In the genomic region with DNA sequence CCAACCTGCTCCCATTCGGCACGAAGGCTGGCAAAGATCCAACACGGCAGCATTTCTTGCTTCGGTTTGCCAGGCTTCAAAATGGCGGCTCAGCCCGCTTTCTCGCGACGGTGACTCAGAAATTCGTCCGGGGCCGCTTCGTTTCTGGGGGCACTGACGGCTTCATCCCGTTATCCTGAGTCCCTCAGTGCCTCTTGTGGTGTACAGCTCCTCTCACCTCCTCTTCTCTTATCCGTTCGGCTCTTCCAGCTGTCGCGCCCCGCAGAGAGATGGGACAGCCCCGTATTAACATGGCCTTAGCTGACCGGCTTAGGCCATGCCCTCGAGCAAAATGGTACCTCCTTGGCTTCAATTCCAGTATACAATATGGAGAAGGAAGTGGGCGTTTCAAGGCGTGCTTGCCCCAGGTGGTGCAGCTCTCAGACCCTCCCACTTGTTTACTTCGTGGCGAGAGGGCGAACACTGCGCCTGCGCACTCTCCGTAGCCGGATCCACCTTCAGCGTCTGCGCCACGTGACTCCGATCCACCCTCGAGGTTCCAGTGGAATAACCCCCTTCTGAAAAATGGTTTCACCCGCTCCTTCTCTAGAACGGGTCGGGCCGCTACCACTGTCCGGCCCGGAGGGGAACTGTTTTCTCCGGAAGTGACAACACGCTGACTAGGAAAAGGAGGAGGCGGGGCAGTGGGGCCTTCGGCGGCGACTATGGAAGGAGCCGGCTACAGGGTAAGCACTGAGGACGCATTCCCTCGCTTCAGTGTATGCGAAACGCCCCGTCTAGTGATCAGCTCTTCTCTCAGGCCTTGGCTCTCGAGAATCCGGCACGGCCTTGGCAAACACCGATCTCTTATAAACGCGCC, we compare ENCODE assay signal across 1 cellular context.
A peak's percentile ranks its signal among the peaks of the same experiment; 100 is the strongest.
TF ChIP-seq lines count a peak whose summit lies in the region.

Gene AKT1S1, minus strand, starts transcription at position 336 of the 859 bp plus-strand sequence. CDS start 4,060 bp downstream, outside the sequence.
Gene TBC1D17, plus strand, starts transcription at position 683 of the 859 bp plus-strand sequence. Its CDS starts 22 bp downstream, at position 705.

TF ChIP-seq in A549, 52 proteins besides CTCF, POLR2A, EP300 and RAD21 (continued from another document):
- TF ChIP-seq, protein P1, sequence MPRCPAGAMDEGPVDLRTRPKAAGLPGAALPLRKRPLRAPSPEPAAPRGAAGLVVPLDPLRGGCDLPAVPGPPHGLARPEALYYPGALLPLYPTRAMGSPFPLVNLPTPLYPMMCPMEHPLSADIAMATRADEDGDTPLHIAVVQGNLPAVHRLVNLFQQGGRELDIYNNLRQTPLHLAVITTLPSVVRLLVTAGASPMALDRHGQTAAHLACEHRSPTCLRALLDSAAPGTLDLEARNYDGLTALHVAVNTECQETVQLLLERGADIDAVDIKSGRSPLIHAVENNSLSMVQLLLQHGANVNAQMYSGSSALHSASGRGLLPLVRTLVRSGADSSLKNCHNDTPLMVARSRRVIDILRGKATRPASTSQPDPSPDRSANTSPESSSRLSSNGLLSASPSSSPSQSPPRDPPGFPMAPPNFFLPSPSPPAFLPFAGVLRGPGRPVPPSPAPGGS (IDR thresholded peaks at IDR 0.05) = peak; percentile 78; the same call in 2 of the 3 replicates
- TF ChIP-seq EHMT2 (IDR thresholded peaks at IDR 0.05; ENCODE audit: low read depth) (no peak), RFX5 (IDR thresholded peaks at IDR 0.05) (no peak; the same call in 1 of the 2 replicates), HEYL (CRISPR knock-in tag; IDR thresholded peaks at IDR 0.05) (no peak), ATOH8 (CRISPR knock-in tag; IDR thresholded peaks at IDR 0.05; ENCODE audit: low read depth) (no peak), FOXS1 (CRISPR knock-in tag; IDR thresholded peaks at IDR 0.05) (peak; percentile 66; the same call in 1 of the 2 replicates), REST (IDR thresholded peaks at IDR 0.05) (peak; percentile 76), FOSB (CRISPR knock-in tag; IDR thresholded peaks at IDR 0.05) (0 out of 2 replicates have a peak, but pooled peaks have one; percentile 36), HOXB5 (CRISPR knock-in tag; IDR thresholded peaks at IDR 0.05) (0 out of 2 replicates have a peak, but pooled peaks have one; percentile 19), ESRRA (IDR thresholded peaks at IDR 0.05; ENCODE audit: borderline replicate concordance, low read length) (no peak), MYC (IDR thresholded peaks at IDR 0.05; ENCODE audit: borderline replicate concordance, low read length) (peak; percentile 91), HOXB13 (CRISPR knock-in tag; IDR thresholded peaks at IDR 0.05; ENCODE audit: low read depth) (0 out of 2 replicates have a peak, but pooled peaks have one; percentile 16), TP53 (CRISPR knock-in tag; IDR thresholded peaks at IDR 0.05) (no peak), JUNB (IDR thresholded peaks at IDR 0.05) (no peak), HOXA7 (CRISPR knock-in tag; IDR thresholded peaks at IDR 0.05) (no peak; the same call in 1 of the 2 replicates), ELK1 (IDR thresholded peaks at IDR 0.05; ENCODE audit: low read depth, low read length) (0 out of 2 replicates have a peak, but pooled peaks have one; percentile 37), USF2 (IDR thresholded peaks at IDR 0.05) (peak; percentile 98), POLR2AphosphoS2 (conservative IDR thresholded peaks at IDR 0.05; ENCODE audit: low read length) (no peak), MAZ (IDR thresholded peaks at IDR 0.05; ENCODE audit: borderline replicate concordance, low read depth, low read length) (no peak), ZNF302 (CRISPR knock-in tag; IDR thresholded peaks at IDR 0.05) (no peak), CBX2 (IDR thresholded peaks at IDR 0.05; ENCODE audit: borderline replicate concordance, low read depth) (no peak), SMC3 (IDR thresholded peaks at IDR 0.05) (no peak), FOSL2 (IDR thresholded peaks at IDR 0.05) (no peak), FOSL2 (CRISPR knock-in tag; IDR thresholded peaks at IDR 0.05) (peak; percentile 86), SREBF2 (IDR thresholded peaks at IDR 0.05) (no peak), HDAC2 (IDR thresholded peaks at IDR 0.05) (no peak), CBX8 (IDR thresholded peaks at IDR 0.05) (no peak), BHLHE40 (IDR thresholded peaks at IDR 0.05; ENCODE audit: low read depth, low read length) (peak; percentile 89), RCOR1 (IDR thresholded peaks at IDR 0.05; ENCODE audit: low read depth, low read length) (no peak), HMGXB4 (CRISPR knock-in tag; IDR thresholded peaks at IDR 0.05; ENCODE audit: borderline replicate concordance) (no peak)
- TF ChIP-seq, protein P2, sequence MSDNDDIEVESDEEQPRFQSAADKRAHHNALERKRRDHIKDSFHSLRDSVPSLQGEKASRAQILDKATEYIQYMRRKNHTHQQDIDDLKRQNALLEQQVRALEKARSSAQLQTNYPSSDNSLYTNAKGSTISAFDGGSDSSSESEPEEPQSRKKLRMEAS (IDR thresholded peaks at IDR 0.05) = peak; percentile 98
TF ChIP-seq in A549: peak in this region for 23.
